21 cellular contexts compared by ENCODE assay signal in the genomic region with DNA sequence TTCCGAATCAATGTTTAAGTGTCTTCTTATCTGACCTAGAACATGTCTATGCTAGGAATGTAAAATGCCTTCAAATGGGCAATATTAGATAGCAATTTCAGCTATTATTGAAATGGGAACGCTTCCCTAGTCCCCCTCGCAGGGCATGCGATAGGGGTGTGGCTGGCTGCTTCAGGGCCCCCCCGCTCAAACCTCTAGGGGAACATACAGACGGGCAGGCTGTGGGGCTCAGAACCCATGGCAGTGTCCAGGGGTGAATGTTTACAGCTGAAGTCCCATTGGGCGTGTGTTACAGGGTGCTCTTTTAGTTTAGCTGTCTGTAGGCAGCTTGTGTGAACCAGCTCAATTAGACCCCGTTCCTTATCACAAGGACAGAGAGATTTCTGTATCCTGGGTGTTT.
DNase-seq lines count a peak whose midpoint lies in the region; ATAC-seq and TF ChIP-seq lines count a peak whose summit lies in the region.
"Had no signal": no experiment of that assay in that cellular context is flagged by ENCODE, and none has a peak within 500 bp of the region (broad histone marks: within the 10 kb centered on the region; RNA-seq: fewer than 3 reads in every experiment).

No MANE protein-coding gene starts in this region.

- H3K27me3 ChIP-seq in foreskin keratinocyte, result no peaks in the 10 kb centered on the region
- H3K27me3 ChIP-seq: BE2C, sigmoid colon, tibial nerve had no signal

- ATAC-seq in GM18861 (IDR thresholded peaks at IDR 0.05; ENCODE audit: unreplicated experiment) (peak; percentile 7), GM21786 (IDR thresholded peaks at IDR 0.05; ENCODE audit: unreplicated experiment) (peak; percentile 14), HG03175 (IDR thresholded peaks at IDR 0.05; ENCODE audit: unreplicated experiment) (peak; percentile 22), foreskin keratinocyte (peak; percentile 26), left lobe of liver (no peak), GM19452 (IDR thresholded peaks at IDR 0.05; ENCODE audit: unreplicated experiment) (no peak)
- ATAC-seq: heart left ventricle had no signal

- H3K4me1 ChIP-seq in foreskin keratinocyte, result no peaks in the 10 kb centered on the region
- H3K4me1 ChIP-seq: BE2C, esophagus muscularis mucosa, heart left ventricle, psoas muscle, sigmoid colon, tibial nerve had no signal

- DNase-seq in foreskin keratinocyte (no peak), left lobe of liver (ENCODE audit: low spot score) (no peak), hepatic stellate cell (ENCODE audit: low spot score) (no peak)
- DNase-seq: activated CD4-positive, alpha-beta T cell treated with anti-CD3 and anti-CD28 coated beads for 4 hours; amniotic stem cell; BE2C; DMS153; heart left ventricle; occipital lobe; psoas muscle; Right ventricle myocardium superior; sigmoid colon; stimulated activated CD4-positive, alpha-beta T cell treated with anti-CD3 and anti-CD28 coated beads, Interleukin-12 subunit alpha, Interleukin-12 subunit beta, amount 100 ng/mL, for 4 hours; stimulated activated CD4-positive, alpha-beta T cell treated with anti-CD3 and anti-CD28 coated beads, Interleukin-4, amount 100 ng/mL, for 1 hour; T-helper 9 cell had no signal

- H3K27ac ChIP-seq in foreskin keratinocyte, result no peak overlapping the region
- H3K27ac ChIP-seq: esophagus muscularis mucosa, heart left ventricle, psoas muscle, sigmoid colon, tibial nerve had no signal

- TF ChIP-seq CTCF in foreskin keratinocyte (conservative IDR thresholded peaks at IDR 0.05), result no peak

Comparison
In these comparisons a context has a peak if more than half of its experiments do, and no peak if none do; other contexts are left out.
1. ATAC-seq: peak in GM18861 (single experiment), GM21786 (single experiment), HG03175 (single experiment) and foreskin keratinocyte (single experiment); none in left lobe of liver (single experiment) and GM19452 (single experiment).